ENCODE assay signal across 19 cellular contexts in genomic region chr2:168222095-168222494, GRCh38.
"Had no signal": no experiment of that assay in that cellular context is flagged by ENCODE, and none has a peak within 500 bp of the region (broad histone marks: within the 10 kb centered on the region; RNA-seq: fewer than 3 reads in every experiment).

No MANE protein-coding gene starts in this region.

- H3K36me3 ChIP-seq: gastroesophageal sphincter, neutrophil, sigmoid colon, suprapubic skin, vagina had no signal

- H3K27ac ChIP-seq: coronary artery, gastroesophageal sphincter, neutrophil, parathyroid adenoma, sigmoid colon, suprapubic skin, vagina had no signal

- DNase-seq: activated B cell treated with CpG ODN at 0.5 μM for 24 hours; activated CD4-positive, alpha-beta memory T cell treated with anti-CD3 and anti-CD28 coated beads for 36 hours; activated CD4-positive, alpha-beta T cell treated with anti-CD3 and anti-CD28 coated beads for 4 hours; activated naive CD4-positive, alpha-beta T cell; activated naive CD8-positive, alpha-beta T cell treated with anti-CD3 and anti-CD28 coated beads for 36 hours; activated T-cell treated with anti-CD3 and anti-CD28 coated beads for 4 hours; amniotic stem cell; central memory CD4-positive, alpha-beta T cell; naive thymus-derived CD4-positive, alpha-beta T cell; sigmoid colon; SK-N-SH; stimulated activated naive CD8-positive, alpha-beta T cell treated with anti-CD3 and anti-CD28 coated beads, Interleukin-15, Interleukin-2, amounts not matched to agents 100 U/mL and 50 U/mL, for 24 hours; trophoblast cell had no signal

- H3K4me1 ChIP-seq: suprapubic skin had no signal

- H3K4me3 ChIP-seq: coronary artery, gastroesophageal sphincter, sigmoid colon, suprapubic skin, vagina had no signal

- H3K9ac ChIP-seq: parathyroid adenoma, SK-N-SH had no signal

- H3K9me3 ChIP-seq: gastroesophageal sphincter, neutrophil, sigmoid colon, SK-N-SH, suprapubic skin, vagina had no signal

- H3K27me3 ChIP-seq: gastroesophageal sphincter, neutrophil, sigmoid colon, suprapubic skin, vagina had no signal

- ATAC-seq: gastroesophageal sphincter; naive thymus-derived CD4-positive, alpha-beta T cell; stimulated activated naive CD8-positive, alpha-beta T cell treated with anti-CD3 and anti-CD28 coated beads, Interleukin-15, Interleukin-2, amounts not matched to agents 100 U/mL and 50 U/mL, for 24 hours had no signal
